21 cellular contexts compared by ENCODE assay signal in genomic region chr3:69649713-69650419, GRCh38.
DNase-seq lines count a peak whose midpoint lies in the region; ATAC-seq and TF ChIP-seq lines count a peak whose summit lies in the region.
"Had no signal": no experiment of that assay in that cellular context is flagged by ENCODE, and none has a peak within 500 bp of the region (broad histone marks: within the 10 kb centered on the region; RNA-seq: fewer than 3 reads in every experiment).

No MANE protein-coding gene starts in this region.

- ATAC-seq in activated naive CD4-positive, alpha-beta T cell treated with anti-CD3 and anti-CD28 coated beads, Interleukin-2, amount 50 U/mL, for 72 hours: no peak
- ATAC-seq: activated CD8-positive, alpha-beta T cell treated with anti-CD3 and anti-CD28 coated beads for 36 hours; activated T-cell treated with anti-CD3 and anti-CD28 coated beads, Interleukin-2, amount 50 U/mL, for 4 hours; left lobe of liver had no signal

- H3K27ac ChIP-seq in SJSA1: peak overlapping the region; percentile 27
- H3K27ac ChIP-seq in fibroblast of lung (ENCODE audit: insufficient read depth, low read length): no peak overlapping the region
- H3K27ac ChIP-seq: sigmoid colon, stomach, WERI-Rb-1 had no signal

- no peak for TF ChIP-seq CTCF in fibroblast of lung (conservative IDR thresholded peaks at IDR 0.05 in 1 of 2, IDR thresholded peaks at IDR 0.05 in 1 of 2; ENCODE audit: low read depth in 1 of 2, low read length in 2 of 2)

- no peaks in the 10 kb centered on the region for H3K36me3 Mint-ChIP-seq in activated naive CD4-positive, alpha-beta T cell treated with anti-CD3 and anti-CD28 coated beads, Interleukin-2, amount 50 U/mL, for 72 hours
- H3K36me3 Mint-ChIP-seq: activated naive CD8-positive, alpha-beta T cell treated with anti-CD3 and anti-CD28 coated beads, Interleukin-2, amount 10 ng/mL, durations not matched to agents 7 days and 5 days had no signal

- H3K4me3 ChIP-seq in SJSA1 (no peak overlapping the region), fibroblast of lung (replicated peaks in 1 of 4; ENCODE audit: control extremely low read depth in 1 of 4, insufficient read depth in 1 of 4, low read depth in 3 of 4, low read length in 4 of 4) (peak overlapping the region in 2 of 4 experiments; percentile 1 to 30)
- H3K4me3 ChIP-seq: sigmoid colon, stomach had no signal

- no peak overlapping the region for H3K9ac ChIP-seq in fibroblast of lung (ENCODE audit: insufficient read depth, low read length)

- H3K27me3 ChIP-seq in SJSA1 (replicated peaks) (no peaks in the 10 kb centered on the region), fibroblast of lung (ENCODE audit: control insufficient read depth, insufficient read depth, low read length) (no peaks in the 10 kb centered on the region)
- H3K27me3 ChIP-seq: sigmoid colon, stomach had no signal

- DNase-seq in COLO829 (ENCODE audit: low spot score) (peak; percentile 85), SJSA1 (ENCODE audit: low read depth in 1 of 2, low spot score in 2 of 2) (peak in 1 of 2 experiments; percentile 5), fibroblast of lung (ENCODE audit: low read depth in 2 of 2) (peak; percentile 66 to 80), lung microvascular endothelial cell (ENCODE audit: low read depth in 2 of 2) (peak; percentile 69 to 77), middle frontal gyrus (ENCODE audit: extremely low spot score, low spot score) (no peak), MV-4-11 (lab: John Stamatoyannopoulos, UW) (no peak)
- no peak for DNase-seq in stimulated activated CD4-positive, alpha-beta T cell treated with anti-CD3 and anti-CD28 coated beads, Interleukin-2, amount 100 ng/mL, for 24 hours
- no peak for DNase-seq in activated naive CD4-positive, alpha-beta T cell treated with anti-CD3 and anti-CD28 coated beads, Interleukin-2, amount 50 U/mL, for 72 hours (ENCODE audit: low spot score in 2 of 2)
- DNase-seq: activated CD8-positive, alpha-beta T cell treated with anti-CD3 and anti-CD28 coated beads for 36 hours; activated naive CD8-positive, alpha-beta T cell treated with anti-CD3 and anti-CD28 coated beads, Interleukin-2, amount 10 ng/mL, durations not matched to agents 7 days and 5 days; activated T-cell treated with anti-CD3 and anti-CD28 coated beads, Interleukin-2, amount 50 U/mL, for 4 hours; H9; NCI-H524 treated with DMSO at 0.1 percent for 48 hours; occipital lobe; SHP77 treated with DMSO at 0.1 percent for 48 hours; sigmoid colon; stimulated activated CD4-positive, alpha-beta T cell treated with anti-CD3 and anti-CD28 coated beads, Interleukin-1b, Interleukin-23, amount 100 ng/mL, for 48 hours; stomach; WERI-Rb-1 had no signal

- peak overlapping the region; percentile 59 for H3K4me2 ChIP-seq in fibroblast of lung (ENCODE audit: extremely low read depth, insufficient read depth, low read length)

- H3K36me3 ChIP-seq in SJSA1 (no peaks in the 10 kb centered on the region), fibroblast of lung (ENCODE audit: control insufficient read depth, insufficient read depth, low read length) (no peaks in the 10 kb centered on the region)
- H3K36me3 ChIP-seq: sigmoid colon, stomach, WERI-Rb-1 had no signal

- no peaks in the 10 kb centered on the region for H4K20me1 ChIP-seq in fibroblast of lung (ENCODE audit: control insufficient read depth, extremely low read depth, insufficient read depth, low read length)

- H3K9me3 ChIP-seq in SJSA1 (replicated peaks) (no peaks in the 10 kb centered on the region), fibroblast of lung (ENCODE audit: control insufficient read depth, insufficient read depth, low read depth, low read length) (no peaks in the 10 kb centered on the region)
- H3K9me3 ChIP-seq: sigmoid colon, stomach had no signal

- H3K9me3 Mint-ChIP-seq in activated naive CD4-positive, alpha-beta T cell treated with anti-CD3 and anti-CD28 coated beads, Interleukin-2, amount 50 U/mL, for 72 hours: peaks cover 0 to 3% of the 10 kb centered on the region in 2 donors
- H3K9me3 Mint-ChIP-seq: activated CD8-positive, alpha-beta T cell treated with anti-CD3 and anti-CD28 coated beads for 36 hours; activated naive CD8-positive, alpha-beta T cell treated with anti-CD3 and anti-CD28 coated beads, Interleukin-2, amount 10 ng/mL, durations not matched to agents 7 days and 5 days; activated T-cell treated with anti-CD3 and anti-CD28 coated beads, Interleukin-2, amount 50 U/mL, for 4 hours; H9; T-helper 1 cell treated with Interleukin-12 subunit alpha and Interleukin-12 subunit beta and Interleukin-4 antibody, amounts not matched to agents 30 μg/mL and 1 μg/mL, for 36 hours had no signal

- H3K79me2 ChIP-seq in fibroblast of lung (ENCODE audit: control insufficient read depth, insufficient read depth, low read length): no peaks in the 10 kb centered on the region

- H2AFZ ChIP-seq in fibroblast of lung (ENCODE audit: low read length): no peak overlapping the region

- H3K27ac Mint-ChIP-seq in activated naive CD4-positive, alpha-beta T cell treated with anti-CD3 and anti-CD28 coated beads, Interleukin-2, amount 50 U/mL, for 72 hours: no peak overlapping the region
- H3K27ac Mint-ChIP-seq: activated CD8-positive, alpha-beta T cell treated with anti-CD3 and anti-CD28 coated beads for 36 hours; activated naive CD8-positive, alpha-beta T cell treated with anti-CD3 and anti-CD28 coated beads, Interleukin-2, amount 10 ng/mL, durations not matched to agents 7 days and 5 days; H9; T-helper 1 cell treated with Interleukin-12 subunit alpha and Interleukin-12 subunit beta and Interleukin-4 antibody, amounts not matched to agents 30 μg/mL and 1 μg/mL, for 36 hours had no signal

- H3K4me1 ChIP-seq in SJSA1 (replicated peaks) (peaks cover 35% of the 10 kb centered on the region), fibroblast of lung (ENCODE audit: control insufficient read depth, extremely low read depth, insufficient read depth, low read length) (peaks cover 2% of the 10 kb centered on the region)

Comparison
In these comparisons a context has a peak if more than half of its experiments do, and no peak if none do; other contexts are left out.
1. DNase-seq: peak in COLO829 (single experiment), fibroblast of lung (2 of 2) and lung microvascular endothelial cell (2 of 2); none in stimulated activated CD4-positive, alpha-beta T cell treated with anti-CD3 and anti-CD28 coated beads, Interleukin-2, amount 100 ng/mL, for 24 hours (0 of 2), activated naive CD4-positive, alpha-beta T cell treated with anti-CD3 and anti-CD28 coated beads, Interleukin-2, amount 50 U/mL, for 72 hours (0 of 2), middle frontal gyrus (single experiment) and MV-4-11 (single experiment).